In the genomic region with DNA sequence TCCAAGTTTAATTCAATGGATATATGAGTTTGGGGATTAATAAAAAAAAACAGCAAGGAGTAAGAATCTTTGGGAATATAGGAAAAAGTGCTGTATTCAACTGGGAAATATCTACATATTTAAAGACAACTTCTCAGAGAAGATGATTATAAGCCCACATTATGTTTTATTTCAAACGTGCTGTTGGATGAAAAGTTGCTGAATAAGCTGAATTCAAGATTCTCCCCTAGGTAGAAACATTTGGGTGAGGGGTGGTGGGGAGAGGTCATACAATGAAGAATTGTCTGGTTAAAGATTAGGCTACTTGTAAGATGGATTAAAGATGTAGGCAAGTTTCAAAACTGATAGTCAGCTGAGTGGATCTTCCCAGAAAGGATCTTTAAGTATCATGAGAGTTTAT, we compare ENCODE assay signal across 25 cellular contexts.
DNase-seq lines count a peak whose midpoint lies in the region; ATAC-seq, FAIRE-seq and TF ChIP-seq lines count a peak whose summit lies in the region.
"Had no signal": no experiment of that assay in that cellular context is flagged by ENCODE, and none has a peak within 500 bp of the region (broad histone marks: within the 10 kb centered on the region; RNA-seq: fewer than 3 reads in every experiment).

No MANE protein-coding gene starts in this region.

- H4K91ac ChIP-seq in IMR-90 (ENCODE audit: insufficient read depth, low read depth, low read length): no peak overlapping the region

- BruUV-seq in HepG2 (replicated peaks; lab: Mats Ljungman, UMichigan) (no TSS peak), IMR-90 (replicated peaks; lab: Mats Ljungman, UMichigan) (no TSS peak), K562 (replicated peaks; lab: Mats Ljungman, UMichigan) (no TSS peak)

- H3K4me1 Mint-ChIP-seq in activated CD4-positive, alpha-beta T cell treated with anti-CD3 and anti-CD28 coated beads, Interleukin-2, amount 10 ng/mL, durations not matched to agents 7 days and 5 days: no peaks in the 10 kb centered on the region
- H3K4me1 Mint-ChIP-seq: CD14-positive monocyte; CD4-positive, alpha-beta memory T cell; CD4-positive, CD25-positive, alpha-beta regulatory T cell; CD8-positive, alpha-beta memory T cell had no signal

- H2BK5ac ChIP-seq in IMR-90 (ENCODE audit: low read depth, low read length, poor library complexity, severe bottlenecking): no peak overlapping the region

- no peak overlapping the region for H2BK20ac ChIP-seq in IMR-90 (ENCODE audit: low read depth, low read length)

- no peak overlapping the region for H3K4me3 ChIP-seq in HepG2 (replicated peaks in 1 of 3; ENCODE audit: insufficient read depth in 1 of 3, low read depth in 2 of 3, low read length in 3 of 3)
- H3K4me3 ChIP-seq in right lobe of liver: no peak overlapping the region
- no peak overlapping the region for H3K4me3 ChIP-seq in IMR-90 (ENCODE audit: insufficient read depth, low read depth, low read length)
- no peak overlapping the region for H3K4me3 ChIP-seq in K562
- H3K4me3 ChIP-seq: BLaER1 had no signal

- FAIRE-seq in HepG2 (lab: Jason Lieb, UNC) (no peak), K562 (lab: Jason Lieb, UNC) (no peak)
- FAIRE-seq: GM12891, GM19239 had no signal

- TF ChIP-seq CTCF in HepG2 (CRISPR knock-in tag; IDR thresholded peaks at IDR 0.05): no peak
- TF ChIP-seq CTCF in right lobe of liver (IDR thresholded peaks at IDR 0.05): no peak
- TF ChIP-seq CTCF in IMR-90 (conservative IDR thresholded peaks at IDR 0.05; ENCODE audit: low read depth, low read length): no peak
- no peak for TF ChIP-seq CTCF in K562 (IDR thresholded peaks at IDR 0.05 in 2 of 3, conservative IDR thresholded peaks at IDR 0.05 in 1 of 3; ENCODE audit: insufficient read depth in 2 of 3, low read depth in 1 of 3, low read length in 3 of 3)

- no peaks in the 10 kb centered on the region for H3K9me1 ChIP-seq in IMR-90 (ENCODE audit: insufficient read depth, low read length)
- no peaks in the 10 kb centered on the region for H3K9me1 ChIP-seq in K562 (ENCODE audit: control insufficient read depth, insufficient read depth, low read length)

- H3K4me1 ChIP-seq in HepG2 (ENCODE audit: insufficient read depth, low read length) (no peaks in the 10 kb centered on the region), right lobe of liver (no peaks in the 10 kb centered on the region), IMR-90 (ENCODE audit: control insufficient read depth, insufficient read depth, low read length) (no peaks in the 10 kb centered on the region), K562 (replicated peaks in 1 of 2; ENCODE audit: control insufficient read depth in 2 of 2, insufficient read depth in 2 of 2, low read length in 2 of 2) (no peaks in the 10 kb centered on the region)
- H3K4me1 ChIP-seq: BE2C, BLaER1 had no signal

- H4K5ac ChIP-seq in IMR-90 (ENCODE audit: low read depth, low read length): no peak overlapping the region

- H2AK5ac ChIP-seq in IMR-90 (ENCODE audit: low read depth, low read length): no peak overlapping the region

- H3K27me3 Mint-ChIP-seq in activated CD4-positive, alpha-beta T cell treated with anti-CD3 and anti-CD28 coated beads, Interleukin-2, amount 10 ng/mL, durations not matched to agents 7 days and 5 days: no peaks in the 10 kb centered on the region
- H3K27me3 Mint-ChIP-seq: CD4-positive, alpha-beta memory T cell; CD4-positive, CD25-positive, alpha-beta regulatory T cell; CD8-positive, alpha-beta memory T cell had no signal

- no peak for ATAC-seq in HepG2
- ATAC-seq in right lobe of liver: no peak
- ATAC-seq in IMR-90 (ENCODE audit: low read depth): no peak
- ATAC-seq in K562: no peak

- intact Hi-C loops in HepG2 (cut with micrococcal nuclease; ENCODE audit: unreplicated experiment) (no loop called here), right lobe of liver (cut with DNase I) (no loop called here), IMR-90 (cut with micrococcal nuclease) (no loop called here), K562 (cut with micrococcal nuclease) (no loop called here)

- H4K20me1 ChIP-seq in HepG2 (ENCODE audit: insufficient read depth, low read length): no peaks in the 10 kb centered on the region
- H4K20me1 ChIP-seq in IMR-90 (ENCODE audit: insufficient read depth, low read length): no peaks in the 10 kb centered on the region
- H4K20me1 ChIP-seq in K562 (replicated peaks; ENCODE audit: control insufficient read depth, insufficient read depth, low read length): no peaks in the 10 kb centered on the region
- H4K20me1 ChIP-seq: BLaER1 had no signal

- H3K27me3 ChIP-seq in HepG2 (ENCODE audit: control insufficient read depth in 1 of 2, insufficient read depth in 2 of 2, low read length in 2 of 2) (no peaks in the 10 kb centered on the region), right lobe of liver (no peaks in the 10 kb centered on the region), IMR-90 (ENCODE audit: control insufficient read depth, insufficient read depth, low read length) (no peaks in the 10 kb centered on the region), K562 (ENCODE audit: control insufficient read depth in 2 of 2, insufficient read depth in 2 of 2, low read length in 2 of 2) (no peaks in the 10 kb centered on the region)
- H3K27me3 ChIP-seq: BE2C, BLaER1 had no signal

- no peak overlapping the region for H2AK9ac ChIP-seq in IMR-90 (replicated peaks; ENCODE audit: low read depth, low read length, poor library complexity)

- no peaks in the 10 kb centered on the region for H3K9me3 Mint-ChIP-seq in activated CD4-positive, alpha-beta T cell treated with anti-CD3 and anti-CD28 coated beads, Interleukin-2, amount 10 ng/mL, durations not matched to agents 7 days and 5 days

- peaks cover 12% of the 10 kb centered on the region; the same call in 1 of the 2 replicates for H3K9me3 ChIP-seq in HepG2 (ENCODE audit: low read length)
- H3K9me3 ChIP-seq in right lobe of liver: no peaks in the 10 kb centered on the region
- H3K9me3 ChIP-seq in IMR-90 (ENCODE audit: control insufficient read depth, insufficient read depth, low read length): peaks cover 3% of the 10 kb centered on the region; the same call in 1 of the 2 replicates
- no peaks in the 10 kb centered on the region for H3K9me3 ChIP-seq in K562 (replicated peaks; ENCODE audit: control insufficient read depth, insufficient read depth, low read depth, low read length)
- H3K9me3 ChIP-seq: BE2C, BLaER1 had no signal

- H3K56ac ChIP-seq in IMR-90 (ENCODE audit: extremely low read depth, insufficient read depth, low read length): no peak overlapping the region

- H3K79me2 ChIP-seq in HepG2 (ENCODE audit: insufficient read depth, low read length) (no peaks in the 10 kb centered on the region), K562 (ENCODE audit: control insufficient read depth, insufficient read depth, low read length) (no peaks in the 10 kb centered on the region)

- no peak overlapping the region for H3K14ac ChIP-seq in IMR-90 (replicated peaks; ENCODE audit: low read depth, low read length)

- dilution Hi-C loops in IMR-90 (cut with HindIII; ENCODE audit: low sequenced_read_pairs, unreplicated experiment): no loop called here

- no peak overlapping the region for H4K8ac ChIP-seq in IMR-90 (ENCODE audit: low read depth in 2 of 2, low read length in 2 of 2)

- H3K18ac ChIP-seq in IMR-90 (ENCODE audit: low read depth, low read length): no peak overlapping the region

- H2BK120ac ChIP-seq in IMR-90 (ENCODE audit: low read depth, low read length): no peak overlapping the region

- no peak overlapping the region for H3K23ac ChIP-seq in IMR-90 (ENCODE audit: low read depth, low read length)

- no peaks in the 10 kb centered on the region for H3K36me3 ChIP-seq in HepG2 (replicated peaks in 1 of 2; ENCODE audit: control insufficient read depth in 1 of 2, insufficient read depth in 2 of 2, low read length in 2 of 2)
- no peaks in the 10 kb centered on the region for H3K36me3 ChIP-seq in right lobe of liver
- no peaks in the 10 kb centered on the region for H3K36me3 ChIP-seq in IMR-90 (ENCODE audit: control insufficient read depth, insufficient read depth, low read length)
- H3K36me3 ChIP-seq in K562 (ENCODE audit: control insufficient read depth, insufficient read depth, low read length): no peaks in the 10 kb centered on the region
- H3K36me3 ChIP-seq: BE2C, BLaER1 had no signal

- CTCF ChIA-PET in HepG2 (lab: Yijun Ruan, JAX; ENCODE audit: low intra/inter-chr PET ratio, low total read pairs): no interaction called here
- CTCF ChIA-PET in IMR-90 (lab: Yijun Ruan, JAX): interaction anchor here (0.7 kb wide), 1 partner anchor 53 kb away, joined by 4 read pairs; no protein-coding TSS in a partner anchor
- CTCF ChIA-PET in K562 (lab: Yijun Ruan, JAX; ENCODE audit: low intra/inter-chr PET ratio): no interaction called here
- CTCF ChIA-PET in activated CD4-positive, alpha-beta T cell treated with anti-CD3 and anti-CD28 coated beads, Interleukin-2, amount 10 ng/mL, durations not matched to agents 7 days and 5 days (lab: Charles Lee): no interaction called here

- TF ChIP-seq RAD21 in HepG2 (CRISPR knock-in tag; IDR thresholded peaks at IDR 0.05): no peak
- TF ChIP-seq RAD21 in IMR-90 (IDR thresholded peaks at IDR 0.05; ENCODE audit: low read length): no peak
- no peak for TF ChIP-seq RAD21 in K562 (CRISPR knock-in tag; conservative IDR thresholded peaks at IDR 0.05 in 1 of 2, IDR thresholded peaks at IDR 0.05 in 1 of 2)

- 0% methylated on average over 1 of the region's 1 CpG for WGBS in HepG2 (ENCODE audit: low lambda C conversion rate)
- 67% methylated on average over 1 of the region's 1 CpG for WGBS in right lobe of liver (ENCODE audit: insufficient coverage, low coverage, low lambda C conversion rate, missing lambda C conversion rate)
- no CpG with 5 or more reads among the region's 1 CpG for WGBS in IMR-90 (ENCODE audit: extremely low coverage in 2 of 2, insufficient read length in 1 of 2), 2 experiments
- 0% methylated on average over 1 of the region's 1 CpG for WGBS in K562 (ENCODE audit: insufficient coverage, low coverage, missing lambda C conversion rate)

- no peak overlapping the region for H2AFZ ChIP-seq in HepG2 (ENCODE audit: low read length)
- no peak overlapping the region for H2AFZ ChIP-seq in IMR-90 (replicated peaks; ENCODE audit: low read length, poor library complexity)
- H2AFZ ChIP-seq in K562 (ENCODE audit: low read depth, low read length): no peak overlapping the region

- no peak overlapping the region for H3K4ac ChIP-seq in IMR-90 (ENCODE audit: low read depth, low read length)

- H3K4me3 Mint-ChIP-seq in activated CD4-positive, alpha-beta T cell treated with anti-CD3 and anti-CD28 coated beads, Interleukin-2, amount 10 ng/mL, durations not matched to agents 7 days and 5 days: no peak overlapping the region
- H3K4me3 Mint-ChIP-seq: CD14-positive monocyte; CD4-positive, alpha-beta memory T cell; CD4-positive, CD25-positive, alpha-beta regulatory T cell; CD8-positive, alpha-beta memory T cell had no signal

- H3K9ac ChIP-seq in HepG2 (ENCODE audit: insufficient read depth, low read depth, low read length) (no peak overlapping the region), IMR-90 (ENCODE audit: low read depth, low read length) (no peak overlapping the region), K562 (ENCODE audit: insufficient read depth in 1 of 2, low read depth in 2 of 2, low read length in 2 of 2) (no peak overlapping the region)
- H3K9ac ChIP-seq: BLaER1 had no signal

- no peaks in the 10 kb centered on the region for H3K79me1 ChIP-seq in IMR-90 (ENCODE audit: low read depth in 1 of 2, low read length in 2 of 2)

- no peak overlapping the region for H3K27ac Mint-ChIP-seq in activated CD4-positive, alpha-beta T cell treated with anti-CD3 and anti-CD28 coated beads, Interleukin-2, amount 10 ng/mL, durations not matched to agents 7 days and 5 days
- H3K27ac Mint-ChIP-seq: CD14-positive monocyte; CD4-positive, alpha-beta memory T cell; CD4-positive, CD25-positive, alpha-beta regulatory T cell; CD8-positive, alpha-beta memory T cell had no signal

- no peak overlapping the region for H2BK15ac ChIP-seq in IMR-90 (ENCODE audit: low read depth, low read length)

- TF ChIP-seq POLR2A in HepG2 (IDR thresholded peaks at IDR 0.05; ENCODE audit: insufficient read depth in 1 of 2, low read depth in 2 of 2, low read length in 2 of 2) (no peak), right lobe of liver (IDR thresholded peaks at IDR 0.05) (no peak), IMR-90 (IDR thresholded peaks at IDR 0.05; ENCODE audit: low read depth, low read length) (no peak), K562 (conservative IDR thresholded peaks at IDR 0.05) (no peak)

- POLR2A ChIA-PET in HepG2 (lab: Yijun Ruan, JAX) (no interaction called here), IMR-90 (lab: Charles Lee; ENCODE audit: unreplicated experiment) (no interaction called here), K562 (lab: Yijun Ruan, JAX) (no interaction called here)
- POLR2A ChIA-PET in activated CD4-positive, alpha-beta T cell treated with anti-CD3 and anti-CD28 coated beads, Interleukin-2, amount 10 ng/mL, durations not matched to agents 7 days and 5 days (lab: Charles Lee): no interaction called here

- H3K27ac ChIP-seq in HepG2 (ENCODE audit: extremely low read length, insufficient read depth, low read length) (no peak overlapping the region), right lobe of liver (no peak overlapping the region), IMR-90 (ENCODE audit: insufficient read depth, low read length) (no peak overlapping the region), K562 (ENCODE audit: extremely low read depth, low read depth, low read length) (no peak overlapping the region)
- H3K27ac ChIP-seq: 22Rv1, BLaER1 had no signal

- no peaks in the 10 kb centered on the region for H3K36me3 Mint-ChIP-seq in activated CD4-positive, alpha-beta T cell treated with anti-CD3 and anti-CD28 coated beads, Interleukin-2, amount 10 ng/mL, durations not matched to agents 7 days and 5 days (ENCODE audit: low read depth)
- H3K36me3 Mint-ChIP-seq: CD14-positive monocyte; CD4-positive, alpha-beta memory T cell; CD4-positive, CD25-positive, alpha-beta regulatory T cell; CD8-positive, alpha-beta memory T cell had no signal

- TF ChIP-seq EP300 in HepG2 (IDR thresholded peaks at IDR 0.05; ENCODE audit: low read depth in 2 of 2, low read length in 2 of 2) (no peak), HepG2 (CRISPR knock-in tag; IDR thresholded peaks at IDR 0.05; ENCODE audit: borderline replicate concordance) (no peak), K562 (IDR thresholded peaks at IDR 0.05; ENCODE audit: low read length) (no peak)

- DNase-seq in HepG2 (ENCODE audit: low spot score) (no peak), right lobe of liver (no peak), IMR-90 (no peak), K562 (ENCODE audit: extremely low read depth in 1 of 4, low spot score in 3 of 4) (no peak), GDM1 (lab: John Stamatoyannopoulos, UW) (no peak)
- DNase-seq in activated naive CD4-positive, alpha-beta T cell treated with Interleukin-2 at 50 U/mL for 16 hours: no peak
- DNase-seq in activated CD4-positive, alpha-beta T cell treated with anti-CD3 and anti-CD28 coated beads, Interleukin-2, amount 10 ng/mL, durations not matched to agents 7 days and 5 days: no peak
- DNase-seq: ACHN; BE2C; C1 segment of cervical spinal cord; CD4-positive, alpha-beta memory T cell; CD4-positive, CD25-positive, alpha-beta regulatory T cell; CD8-positive, alpha-beta memory T cell; COR-L47; DMS153; DMS53; DMS79; DND-41; EL; GF-D8 had no signal

- H3K4me2 ChIP-seq in HepG2 (ENCODE audit: low read depth, low read length) (no peak overlapping the region), IMR-90 (ENCODE audit: low read depth, low read length) (no peak overlapping the region), K562 (ENCODE audit: insufficient read depth, low read length) (no peak overlapping the region)
- H3K4me2 ChIP-seq: BLaER1 had no signal

- in situ Hi-C loops in HepG2 (cut with HindIII; ENCODE audit: extremely low pct_ligation_motif_present, low pct_unique_long_range_greater_than_20kb): no loop called here
- in situ Hi-C loops in IMR-90 (cut with MboI; ENCODE audit: low sequenced_read_pairs): no loop called here
- in situ Hi-C loops in K562 (cut with MboI): no loop called here
